Comparison of ENCODE assay signal across 19 cellular contexts in the genomic region with DNA sequence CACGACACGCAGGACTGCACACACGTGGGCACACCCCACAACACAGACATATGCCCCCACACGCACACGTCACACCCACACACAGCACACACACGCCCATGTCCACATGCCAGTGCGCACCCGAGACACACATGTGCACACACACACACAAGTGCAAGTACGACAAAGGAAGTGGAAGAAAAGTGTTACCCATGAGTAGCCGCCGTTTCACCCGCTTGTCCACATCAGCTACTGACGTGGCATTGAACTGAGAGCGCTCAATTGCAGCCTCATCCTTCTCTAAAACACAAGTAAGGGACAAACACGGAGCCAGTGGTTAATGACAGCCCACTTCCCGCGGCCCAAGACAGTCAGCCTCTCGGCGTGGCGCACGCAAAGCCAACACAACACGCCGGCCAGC.
DNase-seq lines count a peak whose midpoint lies in the region; ATAC-seq, FAIRE-seq and TF ChIP-seq lines count a peak whose summit lies in the region.
"Had no signal": no experiment of that assay in that cellular context is flagged by ENCODE, and none has a peak within 500 bp of the region (broad histone marks: within the 10 kb centered on the region; RNA-seq: fewer than 3 reads in every experiment).

No MANE protein-coding gene starts in this region.

- H3K36me3 ChIP-seq in BLaER1 treated with 17β-estradiol and CSF1 and Interleukin-3, amounts not matched to agents 10 nM and 100 nM, result no peaks in the 10 kb centered on the region
- H3K36me3 ChIP-seq in neural progenitor cell, result no peaks in the 10 kb centered on the region

- TF ChIP-seq POLR2A in GM12891 (IDR thresholded peaks at IDR 0.05; ENCODE audit: low read depth, low read length), result no peak

- H3K4me3 ChIP-seq in BLaER1 treated with 17β-estradiol and CSF1 and Interleukin-3, amounts not matched to agents 10 nM and 100 nM, result no peak overlapping the region
- H3K4me3 ChIP-seq in neural progenitor cell, result no peak overlapping the region

- H3F3A ChIP-seq in neural progenitor cell (ENCODE audit: low read depth), result no peaks in the 10 kb centered on the region

- H2AFZ ChIP-seq in neural progenitor cell (replicated peaks), result no peak overlapping the region

- H3K36me3 Mint-ChIP-seq in immature natural killer cell (peaks cover 0 to 7% (median 4%) of the 10 kb centered on the region in 3 donors), neural progenitor cell (peaks cover 14% of the 10 kb centered on the region)
- H3K36me3 Mint-ChIP-seq: CD14-positive monocyte; CD4-positive, alpha-beta memory T cell had no signal

- H3K4me1 ChIP-seq in BLaER1 treated with 17β-estradiol and CSF1 and Interleukin-3, amounts not matched to agents 10 nM and 100 nM, result peaks cover 16 to 67% (median 53%) of the 10 kb centered on the region in 10 experiments; a peak in 19 of 20 replicates
- H3K4me1 ChIP-seq in neural progenitor cell, result no peaks in the 10 kb centered on the region

- ATAC-seq in esophagus mucosa, result no peak
- ATAC-seq in GM18907 (IDR thresholded peaks at IDR 0.05; ENCODE audit: unreplicated experiment), result no peak
- ATAC-seq in GM21526 (IDR thresholded peaks at IDR 0.05; ENCODE audit: low FRiP score, unreplicated experiment), result no peak

- no peak for DNase-seq in GM12891 (ENCODE audit: insufficient read length, low spot score)
- peak; percentile 71 to 74 (median 71) for DNase-seq in immature natural killer cell
- no peak for DNase-seq in neural progenitor cell (ENCODE audit: low spot score)
- DNase-seq in GF-D8 (lab: John Stamatoyannopoulos, UW), result no peak
- DNase-seq: Calu3, COR-L47, DMS53, DMS79 treated with DMSO at 0.1 percent for 48 hours, GOT3, H7, HCEC 1CT had no signal

- peak; percentile 47 for FAIRE-seq in GM12891 (lab: Jason Lieb, UNC)
- FAIRE-seq: GM12892, GM19239 had no signal

- H3K4me1 Mint-ChIP-seq in immature natural killer cell (peaks cover 43 to 54% of the 10 kb centered on the region in 2 donors), neural progenitor cell (peaks cover 29% of the 10 kb centered on the region)

- H3K4me3 Mint-ChIP-seq in immature natural killer cell (peak overlapping the region; percentile 81 to 89 (median 84)), neural progenitor cell (peak overlapping the region; percentile 27)
- H3K4me3 Mint-ChIP-seq: CD4-positive, alpha-beta memory T cell had no signal

- TF ChIP-seq CTCF in neural progenitor cell (IDR thresholded peaks at IDR 0.05), result no peak

- H3K9ac ChIP-seq in BLaER1 treated with 17β-estradiol and CSF1 and Interleukin-3, amounts not matched to agents 10 nM and 100 nM, result no peak overlapping the region
- no peak overlapping the region for H3K9ac ChIP-seq in neural progenitor cell

- H3K27me3 Mint-ChIP-seq in immature natural killer cell (ENCODE audit: low read depth in 3 of 3) (peaks cover 7 to 23% (median 13%) of the 10 kb centered on the region in 3 donors), neural progenitor cell (ENCODE audit: insufficient read depth, low read depth) (peaks cover 12% of the 10 kb centered on the region)

- H3K4me2 ChIP-seq in BLaER1 treated with 17β-estradiol and CSF1 and Interleukin-3, amounts not matched to agents 10 nM and 100 nM, result peak overlapping the region in 9 of 11 experiments; percentile 49 to 94 (median 76); a peak in 18 of 22 replicates
- H3K4me2 ChIP-seq in neural progenitor cell, result no peak overlapping the region

- peaks cover 0 to 9% (median 0%) of the 10 kb centered on the region in 11 experiments; a peak in 2 of 22 replicates for H4K20me1 ChIP-seq in BLaER1 treated with 17β-estradiol and CSF1 and Interleukin-3, amounts not matched to agents 10 nM and 100 nM
- no peaks in the 10 kb centered on the region for H4K20me1 ChIP-seq in neural progenitor cell (ENCODE audit: low read depth)

- peak overlapping the region; percentile 44 to 94 (median 92) for H3K27ac Mint-ChIP-seq in immature natural killer cell
- H3K27ac Mint-ChIP-seq in neural progenitor cell, result peak overlapping the region; percentile 25
- H3K27ac Mint-ChIP-seq: CD14-positive monocyte had no signal

- no peaks in the 10 kb centered on the region for H3K79me2 ChIP-seq in neural progenitor cell (ENCODE audit: low read depth)

- H3K27me3 ChIP-seq in BLaER1 treated with 17β-estradiol and CSF1 and Interleukin-3, amounts not matched to agents 10 nM and 100 nM, result peaks cover 0 to 16% (median 0%) of the 10 kb centered on the region in 11 experiments; a peak in 5 of 22 replicates
- no peaks in the 10 kb centered on the region for H3K27me3 ChIP-seq in neural progenitor cell

- no peaks in the 10 kb centered on the region for H3K9me3 ChIP-seq in BLaER1 treated with 17β-estradiol and CSF1 and Interleukin-3, amounts not matched to agents 10 nM and 100 nM (replicated peaks in 1 of 11)
- H3K9me3 ChIP-seq in neural progenitor cell (ENCODE audit: low read depth), result no peaks in the 10 kb centered on the region

- H3K27ac ChIP-seq in BLaER1 treated with 17β-estradiol and CSF1 and Interleukin-3, amounts not matched to agents 10 nM and 100 nM, result no peak overlapping the region
- H3K27ac ChIP-seq in neural progenitor cell, result no peak overlapping the region

- H3K9me3 Mint-ChIP-seq in immature natural killer cell (peaks cover 0 to 2% (median 0%) of the 10 kb centered on the region in 6 donors), neural progenitor cell (no peaks in the 10 kb centered on the region)
- H3K9me3 Mint-ChIP-seq: CD14-positive monocyte; CD4-positive, alpha-beta memory T cell had no signal

TF ChIP-seq in GM12891, 5 proteins besides CTCF, POLR2A, EP300 and RAD21:
- TF ChIP-seq PAX5 (IDR thresholded peaks at IDR 0.05; ENCODE audit: insufficient read depth, low read length, severe bottlenecking) (no peak), POU2F2 (IDR thresholded peaks at IDR 0.05; ENCODE audit: low read depth, low read length) (no peak)

Comparison
In these comparisons a context has a peak if more than half of its experiments do, and no peak if none do; other contexts are left out.
1. DNase-seq: peak in immature natural killer cell (3 of 3); none in GM12891 (single experiment), neural progenitor cell (single experiment) and GF-D8 (single experiment).